Comparison of ENCODE assay signal across 31 cellular contexts in the genomic region with DNA sequence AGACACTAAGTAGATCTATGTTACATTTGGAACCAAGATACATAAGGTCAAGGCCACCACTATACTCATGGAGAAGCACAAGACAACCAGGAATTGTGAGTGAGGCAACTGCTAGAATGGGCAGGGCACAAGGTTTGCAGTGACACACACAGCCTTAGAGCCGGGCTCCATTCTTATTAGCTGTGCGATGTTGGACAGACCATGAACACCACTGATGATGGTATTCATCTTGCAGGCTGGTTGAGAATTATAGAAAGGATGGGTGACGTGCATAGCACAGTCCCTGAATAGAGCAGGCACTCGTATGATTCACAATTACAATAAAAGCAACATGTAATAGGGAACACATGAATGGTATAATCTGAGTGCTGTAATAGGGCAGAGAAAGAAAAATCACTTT.
DNase-seq lines count a peak whose midpoint lies in the region; ATAC-seq and TF ChIP-seq lines count a peak whose summit lies in the region.
"Had no signal": no experiment of that assay in that cellular context is flagged by ENCODE, and none has a peak within 500 bp of the region (broad histone marks: within the 10 kb centered on the region; RNA-seq: fewer than 3 reads in every experiment).

No MANE protein-coding gene starts in this region.

- H3K27me3 ChIP-seq in GM23248 (replicated peaks; ENCODE audit: insufficient read depth): no peaks in the 10 kb centered on the region
- H3K27me3 ChIP-seq in psoas muscle (ENCODE audit: insufficient read depth in 3 of 3, low read length in 2 of 3): no peaks in the 10 kb centered on the region
- H3K27me3 ChIP-seq: esophagus muscularis mucosa, thyroid gland had no signal

- no peak for DNase-seq in activated T-cell treated with anti-CD3 and anti-CD28 coated beads, Interleukin-2, amount 50 U/mL, for 24 hours
- DNase-seq in activated T-cell treated with anti-CD3 and anti-CD28 coated beads for 4 hours (no peak), GM23248 (peak; percentile 76), psoas muscle (no peak), type B pancreatic cell (ENCODE audit: extremely low spot score, unreplicated experiment) (no peak), germinal center (ENCODE audit: low spot score) (no peak), left ventricle myocardium superior (no peak)
- DNase-seq in activated naive CD8-positive, alpha-beta T cell treated with anti-CD3 and anti-CD28 coated beads, Interleukin-2, amount 50 U/mL, for 24 hours: no peak
- DNase-seq: activated CD4-positive, alpha-beta T cell treated with anti-CD3 and anti-CD28 coated beads for 48 hours; activated effector memory CD4-positive, alpha-beta T cell treated with Interleukin-2 at 50 U/mL for 16 hours; amniotic stem cell; BE2C; cerebellar nuclear complex; dermis blood vessel endothelial cell; foreskin melanocyte; mucosa of descending colon; NCI-H1092; NCI-H187; NCI-H446 treated with DMSO at 0.1 percent for 48 hours; NCI-H82; stimulated activated naive CD4-positive, alpha-beta T cell treated with Interleukin-2 at 50 U/mL for 16 hours; T-helper 9 cell; thyroid gland had no signal

- H4K20me1 ChIP-seq in GM23248 (ENCODE audit: insufficient read depth): no peaks in the 10 kb centered on the region

- WGBS in GM23248 (ENCODE audit: low coverage in 1 of 2, low lambda C conversion rate in 2 of 2, missing lambda C conversion rate in 2 of 2), 2 experiments: 11 to 21% methylated on average over 4 of the region's 4 CpGs
- 88 to 94% (median 94%) methylated on average over 4 of the region's 4 CpGs for WGBS in psoas muscle, 3 donors

- no peak for ATAC-seq in activated naive CD8-positive, alpha-beta T cell treated with anti-CD3 and anti-CD28 coated beads, Interleukin-2, amount 50 U/mL, for 24 hours
- peak in 3 of 4 donors; percentile 41 to 67 (median 66) for ATAC-seq in psoas muscle
- no peak for ATAC-seq in left ventricle myocardium superior
- ATAC-seq: mucosa of descending colon had no signal

- no peaks in the 10 kb centered on the region for H3K9me2 ChIP-seq in GM23248 (ENCODE audit: insufficient read depth)

- H3K4me2 ChIP-seq in GM23248 (ENCODE audit: unreplicated experiment): no peak overlapping the region
- H3K4me2 ChIP-seq: A549 had no signal

- H3K4me3 ChIP-seq in GM23248: no peak overlapping the region
- no peak overlapping the region for H3K4me3 ChIP-seq in psoas muscle
- H3K4me3 ChIP-seq: A549, esophagus muscularis mucosa, lung, mucosa of descending colon, skin epidermis, thyroid gland had no signal

- H3K4me3 Mint-ChIP-seq in activated T-cell treated with anti-CD3 and anti-CD28 coated beads, Interleukin-2, amount 50 U/mL, for 24 hours: no peak overlapping the region
- H3K4me3 Mint-ChIP-seq in activated naive CD8-positive, alpha-beta T cell treated with anti-CD3 and anti-CD28 coated beads, Interleukin-2, amount 50 U/mL, for 24 hours: peak overlapping the region; percentile 44
- no peak overlapping the region for H3K4me3 Mint-ChIP-seq in type B pancreatic cell
- H3K4me3 Mint-ChIP-seq: brain, IgD-negative memory B cell, nephron had no signal

- peak overlapping the region; percentile 94 for H3K27ac Mint-ChIP-seq in activated T-cell treated with anti-CD3 and anti-CD28 coated beads, Interleukin-2, amount 50 U/mL, for 24 hours
- H3K27ac Mint-ChIP-seq in activated naive CD8-positive, alpha-beta T cell treated with anti-CD3 and anti-CD28 coated beads, Interleukin-2, amount 50 U/mL, for 24 hours: peak overlapping the region; percentile 89
- no peak overlapping the region for H3K27ac Mint-ChIP-seq in type B pancreatic cell
- H3K27ac Mint-ChIP-seq: nephron had no signal

- no peak overlapping the region for H2AFZ ChIP-seq in GM23248

- no peaks in the 10 kb centered on the region for H3K9me3 Mint-ChIP-seq in activated T-cell treated with anti-CD3 and anti-CD28 coated beads, Interleukin-2, amount 50 U/mL, for 24 hours
- H3K9me3 Mint-ChIP-seq in activated naive CD8-positive, alpha-beta T cell treated with anti-CD3 and anti-CD28 coated beads, Interleukin-2, amount 50 U/mL, for 24 hours: peaks cover 5% of the 10 kb centered on the region
- peaks cover 10% of the 10 kb centered on the region for H3K9me3 Mint-ChIP-seq in type B pancreatic cell
- H3K9me3 Mint-ChIP-seq: nephron had no signal

- no peaks in the 10 kb centered on the region for H3K79me2 ChIP-seq in GM23248 (ENCODE audit: insufficient read depth)

- intact Hi-C loops in psoas muscle (cut with DNase I): no loop called here
- intact Hi-C loops in left ventricle myocardium superior (cut with micrococcal nuclease): no loop called here

- peaks cover 14% of the 10 kb centered on the region for H3K4me1 ChIP-seq in GM23248 (ENCODE audit: insufficient read depth)
- peaks cover 23% of the 10 kb centered on the region for H3K4me1 ChIP-seq in psoas muscle
- H3K4me1 ChIP-seq: A549, BE2C, thyroid gland had no signal

- H3K36me3 ChIP-seq in GM23248 (ENCODE audit: low read depth) (no peaks in the 10 kb centered on the region), psoas muscle (ENCODE audit: insufficient read depth in 1 of 2, low read depth in 1 of 2) (no peaks in the 10 kb centered on the region)
- H3K36me3 ChIP-seq: BE2C, esophagus muscularis mucosa, thyroid gland had no signal

- no peaks in the 10 kb centered on the region for H3K27me3 Mint-ChIP-seq in activated T-cell treated with anti-CD3 and anti-CD28 coated beads, Interleukin-2, amount 50 U/mL, for 24 hours
- no peaks in the 10 kb centered on the region for H3K27me3 Mint-ChIP-seq in activated naive CD8-positive, alpha-beta T cell treated with anti-CD3 and anti-CD28 coated beads, Interleukin-2, amount 50 U/mL, for 24 hours
- peaks cover 4% of the 10 kb centered on the region for H3K27me3 Mint-ChIP-seq in type B pancreatic cell
- H3K27me3 Mint-ChIP-seq: brain, IgD-negative memory B cell had no signal

- H3K27ac ChIP-seq in GM23248 (no peak overlapping the region), psoas muscle (no peak overlapping the region)
- H3K27ac ChIP-seq: A549, esophagus muscularis mucosa, skin epidermis, thyroid gland, VCaP had no signal

- H3K4me1 Mint-ChIP-seq in activated T-cell treated with anti-CD3 and anti-CD28 coated beads, Interleukin-2, amount 50 U/mL, for 24 hours (ENCODE audit: low read depth): peaks cover 64% of the 10 kb centered on the region
- peaks cover 64% of the 10 kb centered on the region for H3K4me1 Mint-ChIP-seq in activated naive CD8-positive, alpha-beta T cell treated with anti-CD3 and anti-CD28 coated beads, Interleukin-2, amount 50 U/mL, for 24 hours
- peaks cover 29% of the 10 kb centered on the region for H3K4me1 Mint-ChIP-seq in type B pancreatic cell (ENCODE audit: unreplicated experiment)

- no peaks in the 10 kb centered on the region; the same call in 1 of the 2 replicates for H3F3A ChIP-seq in GM23248 (ENCODE audit: insufficient read depth)

- no peak overlapping the region for H3K9ac ChIP-seq in GM23248

- peaks cover 65% of the 10 kb centered on the region for H3K36me3 Mint-ChIP-seq in activated T-cell treated with anti-CD3 and anti-CD28 coated beads, Interleukin-2, amount 50 U/mL, for 24 hours (ENCODE audit: low read depth)
- H3K36me3 Mint-ChIP-seq in activated naive CD8-positive, alpha-beta T cell treated with anti-CD3 and anti-CD28 coated beads, Interleukin-2, amount 50 U/mL, for 24 hours (ENCODE audit: low read depth): peaks cover 63% of the 10 kb centered on the region
- H3K36me3 Mint-ChIP-seq in type B pancreatic cell: peaks cover 14% of the 10 kb centered on the region

- H3K9me3 ChIP-seq in GM23248 (ENCODE audit: low read depth) (no peaks in the 10 kb centered on the region), psoas muscle (no peaks in the 10 kb centered on the region)
- H3K9me3 ChIP-seq: A549, BE2C, esophagus muscularis mucosa, mucosa of descending colon, thyroid gland had no signal

- in situ Hi-C loops in GM23248 (cut with MboI): no loop called here

- TF ChIP-seq CTCF in psoas muscle (IDR thresholded peaks at IDR 0.05): no peak
- TF ChIP-seq CTCF in type B pancreatic cell (conservative IDR thresholded peaks at IDR 0.05): no peak

Comparison
In these comparisons a context has a peak if more than half of its experiments do, and no peak if none do; other contexts are left out.
1. ATAC-seq: peak in psoas muscle (3 of 4); none in activated naive CD8-positive, alpha-beta T cell treated with anti-CD3 and anti-CD28 coated beads, Interleukin-2, amount 50 U/mL, for 24 hours (single experiment) and left ventricle myocardium superior (single experiment).